28 cellular contexts compared by ENCODE assay signal in the genomic region with DNA sequence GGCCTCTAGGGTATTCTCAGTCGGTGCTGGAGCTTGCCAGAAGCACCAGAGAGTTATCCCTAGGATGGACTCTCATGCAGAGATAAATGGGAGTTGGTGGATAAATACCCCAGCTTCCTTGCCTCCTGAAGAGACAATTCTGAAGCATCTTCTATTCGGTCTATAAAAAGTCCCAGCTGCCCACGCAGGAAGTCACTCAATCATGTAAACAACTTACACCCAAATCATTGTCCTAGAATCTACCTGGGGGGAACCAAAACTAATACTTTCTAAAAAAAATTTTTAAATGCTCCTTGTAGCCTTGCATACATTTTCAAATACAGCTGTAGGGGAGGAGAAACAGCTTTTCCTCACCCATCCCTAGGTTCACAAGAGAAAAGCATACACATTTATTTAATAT.
"Had no signal": no experiment of that assay in that cellular context is flagged by ENCODE, and none has a peak within 500 bp of the region (broad histone marks: within the 10 kb centered on the region; RNA-seq: fewer than 3 reads in every experiment).

No MANE protein-coding gene starts in this region.

- H3K4me3 ChIP-seq: gastrocnemius medialis, left ventricle myocardium inferior, lung, mucosa of descending colon, pancreas, psoas muscle, sigmoid colon, stomach, thyroid gland, upper lobe of left lung had no signal

- DNase-seq: activated CD4-positive, alpha-beta memory T cell treated with anti-CD3 and anti-CD28 coated beads, Interleukin-2, amount 10 ng/mL, durations not matched to agents 7 days and 5 days; activated CD4-positive, alpha-beta T cell treated with anti-CD3 and anti-CD28 coated beads for 1 hour; activated CD4-positive, alpha-beta T cell treated with anti-CD3 and anti-CD28 coated beads, Interleukin-2, amount 10 ng/mL, durations not matched to agents 7 days and 5 days; activated CD8-positive, alpha-beta memory T cell treated with anti-CD3 and anti-CD28 coated beads, Interleukin-2, amount 50 U/mL, for 48 hours; activated naive CD4-positive, alpha-beta T cell; activated T-cell treated with anti-CD3 and anti-CD28 coated beads, Interleukin-2, amount 50 U/mL, for 4 hours; gastrocnemius medialis; glutamatergic neuron; left ventricle myocardium inferior; mucosa of descending colon; nephron progenitor cell; pancreas; psoas muscle; sigmoid colon; small intestine; stimulated activated CD4-positive, alpha-beta T cell treated with anti-CD3 and anti-CD28 coated beads, Interleukin-4, amount 100 ng/mL, for 4 hours; stimulated activated CD8-positive, alpha-beta memory T cell treated with anti-CD3 and anti-CD28 coated beads, Interleukin-4, amount 100 ng/mL, for 48 hours; stimulated activated naive B cell treated with anti-CD40 and anti-IgM and Interleukin-4, amounts not matched to agents 10 μg/mL and 1 μg/mL and 100 μg/mL, for 72 hours; stomach; T-helper 9 cell; thyroid gland; upper lobe of left lung; WERI-Rb-1 had no signal

- H3K4me1 ChIP-seq: gastrocnemius medialis, pancreas, psoas muscle, sigmoid colon, stomach, thyroid gland had no signal

- H3K4me1 Mint-ChIP-seq: activated CD4-positive, alpha-beta memory T cell treated with anti-CD3 and anti-CD28 coated beads, Interleukin-2, amount 10 ng/mL, durations not matched to agents 7 days and 5 days; central memory CD8-positive, alpha-beta T cell had no signal

- H3K27me3 ChIP-seq: gastrocnemius medialis, neutrophil, pancreas, thyroid gland, upper lobe of left lung had no signal

- H3K9me3 ChIP-seq: gastrocnemius medialis, left ventricle myocardium inferior, mucosa of descending colon, neutrophil, pancreas, psoas muscle, sigmoid colon, stomach, thyroid gland, upper lobe of left lung had no signal

- ATAC-seq: activated naive CD4-positive, alpha-beta T cell treated with anti-CD3 and anti-CD28 coated beads, Interleukin-2, amount 50 U/mL, for 72 hours; activated T-cell treated with anti-CD3 and anti-CD28 coated beads, Interleukin-2, amount 50 U/mL, for 4 hours; gastrocnemius medialis; mucosa of descending colon; pancreas; psoas muscle; stimulated activated naive B cell treated with anti-CD40 and anti-IgM and Interleukin-4, amounts not matched to agents 10 μg/mL and 1 μg/mL and 100 μg/mL, for 72 hours had no signal

- H3K36me3 ChIP-seq: gastrocnemius medialis, left ventricle myocardium inferior, neutrophil, pancreas, sigmoid colon, stomach, thyroid gland, upper lobe of left lung, WERI-Rb-1 had no signal

- H3K27ac ChIP-seq: gastrocnemius medialis, left ventricle myocardium inferior, neutrophil, pancreas, psoas muscle, sigmoid colon, stomach, thyroid gland, upper lobe of left lung, WERI-Rb-1 had no signal

- H3K27me3 Mint-ChIP-seq: activated CD4-positive, alpha-beta memory T cell treated with anti-CD3 and anti-CD28 coated beads, Interleukin-2, amount 10 ng/mL, durations not matched to agents 7 days and 5 days; activated CD4-positive, alpha-beta T cell treated with anti-CD3 and anti-CD28 coated beads, Interleukin-2, amount 10 ng/mL, durations not matched to agents 7 days and 5 days; dendritic cell treated with granulocyte-macrophage colony-stimulating factor and Interleukin-4, amounts not matched to agents 40 ng/mL and 50 ng/mL, for 4 days had no signal

- H3K4me3 Mint-ChIP-seq: activated CD4-positive, alpha-beta memory T cell treated with anti-CD3 and anti-CD28 coated beads, Interleukin-2, amount 10 ng/mL, durations not matched to agents 7 days and 5 days; activated CD4-positive, alpha-beta T cell treated with anti-CD3 and anti-CD28 coated beads, Interleukin-2, amount 10 ng/mL, durations not matched to agents 7 days and 5 days; activated T-cell treated with anti-CD3 and anti-CD28 coated beads, Interleukin-2, amount 50 U/mL, for 4 hours; central memory CD8-positive, alpha-beta T cell; dendritic cell treated with granulocyte-macrophage colony-stimulating factor and Interleukin-4, amounts not matched to agents 40 ng/mL and 50 ng/mL, for 4 days; nephron progenitor cell; stimulated activated naive B cell treated with anti-CD40 and anti-IgM and Interleukin-4, amounts not matched to agents 10 μg/mL and 1 μg/mL and 100 μg/mL, for 72 hours had no signal

- H3K9me3 Mint-ChIP-seq: activated CD4-positive, alpha-beta T cell treated with anti-CD3 and anti-CD28 coated beads, Interleukin-2, amount 10 ng/mL, durations not matched to agents 7 days and 5 days; central memory CD8-positive, alpha-beta T cell had no signal

- H3K36me3 Mint-ChIP-seq: stimulated activated naive B cell treated with anti-CD40 and anti-IgM and Interleukin-4, amounts not matched to agents 10 μg/mL and 1 μg/mL and 100 μg/mL, for 72 hours had no signal

- H3K27ac Mint-ChIP-seq: activated CD4-positive, alpha-beta memory T cell treated with anti-CD3 and anti-CD28 coated beads, Interleukin-2, amount 10 ng/mL, durations not matched to agents 7 days and 5 days; activated CD4-positive, alpha-beta T cell treated with anti-CD3 and anti-CD28 coated beads, Interleukin-2, amount 10 ng/mL, durations not matched to agents 7 days and 5 days; activated naive CD4-positive, alpha-beta T cell treated with anti-CD3 and anti-CD28 coated beads, Interleukin-2, amount 50 U/mL, for 72 hours; dendritic cell treated with granulocyte-macrophage colony-stimulating factor and Interleukin-4, amounts not matched to agents 40 ng/mL and 50 ng/mL, for 4 days; nephron progenitor cell; stimulated activated naive B cell treated with anti-CD40 and anti-IgM and Interleukin-4, amounts not matched to agents 10 μg/mL and 1 μg/mL and 100 μg/mL, for 72 hours had no signal
